29 cellular contexts compared by ENCODE assay signal in the genomic region with DNA sequence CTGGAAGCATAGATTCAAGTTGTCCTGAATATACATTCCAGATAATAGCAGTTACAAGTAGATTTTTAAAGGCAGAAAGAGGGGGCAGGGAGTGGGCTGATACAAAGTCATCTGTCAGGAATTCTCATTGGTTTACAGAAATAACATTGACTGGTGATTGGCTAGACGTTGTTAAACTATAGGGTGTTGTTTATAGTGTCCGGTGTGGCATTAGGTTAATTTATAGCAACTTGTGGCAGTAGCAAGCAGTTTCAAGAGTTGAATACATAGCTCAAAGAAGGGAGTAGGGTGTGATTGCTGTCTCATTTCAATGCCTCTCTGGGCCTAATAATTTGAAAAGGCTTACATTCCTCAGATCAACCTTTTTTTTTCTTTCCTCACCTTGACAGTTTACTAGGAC.
"Had no signal": no experiment of that assay in that cellular context is flagged by ENCODE, and none has a peak within 500 bp of the region (broad histone marks: within the 10 kb centered on the region; RNA-seq: fewer than 3 reads in every experiment).

No MANE protein-coding gene starts in this region.

- H3K4me3 Mint-ChIP-seq: naive thymus-derived CD8-positive, alpha-beta T cell; natural killer cell treated with Interleukin-12 subunit alpha and Interleukin-12 subunit beta and Interleukin-15 and Interleukin-18, amount 100 ng/mL, for 72 hours; nephron progenitor cell; neural progenitor cell; stimulated activated effector memory CD8-positive, alpha-beta T cell treated with anti-CD3 and anti-CD28 coated beads, Interleukin-12 subunit alpha, Interleukin-12 subunit beta, amount 100 ng/mL, for 72 hours; stimulated activated naive B cell treated with anti-CD40 and anti-IgM and Interleukin-4, amounts not matched to agents 10 μg/mL and 1 μg/mL and 100 μg/mL, for 72 hours; stimulated activated naive CD8-positive, alpha-beta T cell treated with anti-CD3 and anti-CD28 coated beads, Interleukin-15, Interleukin-2, amounts not matched to agents 100 ng/mL and 50 ng/mL, for 24 hours had no signal

- H3K27ac Mint-ChIP-seq: naive thymus-derived CD8-positive, alpha-beta T cell; natural killer cell treated with Interleukin-12 subunit alpha and Interleukin-12 subunit beta and Interleukin-15 and Interleukin-18, amount 100 ng/mL, for 72 hours; nephron progenitor cell; neural progenitor cell; progenitor cell of endocrine pancreas; stimulated activated effector memory CD8-positive, alpha-beta T cell treated with anti-CD3 and anti-CD28 coated beads, Interleukin-12 subunit alpha, Interleukin-12 subunit beta, amount 100 ng/mL, for 72 hours; stimulated activated naive B cell treated with anti-CD40 and anti-IgM and Interleukin-4, amounts not matched to agents 10 μg/mL and 1 μg/mL and 100 μg/mL, for 72 hours; stimulated activated naive CD8-positive, alpha-beta T cell treated with anti-CD3 and anti-CD28 coated beads, Interleukin-15, Interleukin-2, amounts not matched to agents 100 ng/mL and 50 ng/mL, for 24 hours had no signal

- ATAC-seq: naive thymus-derived CD8-positive, alpha-beta T cell; natural killer cell treated with Interleukin-12 subunit alpha and Interleukin-12 subunit beta and Interleukin-15 and Interleukin-18, amount 100 ng/mL, for 72 hours; psoas muscle; right cardiac atrium; right lobe of liver; stimulated activated effector memory CD8-positive, alpha-beta T cell treated with anti-CD3 and anti-CD28 coated beads, Interleukin-12 subunit alpha, Interleukin-12 subunit beta, amount 100 ng/mL, for 72 hours; stimulated activated naive B cell treated with anti-CD40 and anti-IgM and Interleukin-4, amounts not matched to agents 10 μg/mL and 1 μg/mL and 100 μg/mL, for 72 hours had no signal

- DNase-seq: naive thymus-derived CD8-positive, alpha-beta T cell; nephron progenitor cell; occipital lobe; ovary; posterior cingulate gyrus; psoas muscle; right cardiac atrium; right lobe of liver; sigmoid colon; small intestine; stimulated activated CD4-positive, alpha-beta T cell treated with anti-CD3 and anti-CD28 coated beads, Interleukin-15, amount 100 ng/mL, for 24 hours; stimulated activated CD4-positive, alpha-beta T cell treated with anti-CD3 and anti-CD28 coated beads, Interleukin-2, amount 100 ng/mL, for 24 hours; stimulated activated CD4-positive, alpha-beta T cell treated with anti-CD3 and anti-CD28 coated beads, Interleukin-2, amount 100 ng/mL, for 48 hours; stimulated activated CD4-positive, alpha-beta T cell treated with anti-CD3 and anti-CD28 coated beads, Interleukin-4, amount 100 ng/mL, for 24 hours; stimulated activated naive B cell treated with anti-CD40 and anti-IgM and Interleukin-4, amounts not matched to agents 10 μg/mL and 1 μg/mL and 100 μg/mL, for 72 hours; stimulated activated naive CD4-positive, alpha-beta T cell treated with Interleukin-2 at 50 U/mL for 16 hours; stomach; thyroid gland; trophoblast cell; upper lobe of left lung had no signal

- H2AFZ ChIP-seq: neural progenitor cell, parathyroid adenoma had no signal

- H3K4me1 ChIP-seq: neural progenitor cell, parathyroid adenoma, psoas muscle, right lobe of liver, sigmoid colon, thyroid gland, tibial nerve, upper lobe of left lung, vagina had no signal

- H3K4me1 Mint-ChIP-seq: naive thymus-derived CD8-positive, alpha-beta T cell; stimulated activated effector memory CD8-positive, alpha-beta T cell treated with anti-CD3 and anti-CD28 coated beads, Interleukin-12 subunit alpha, Interleukin-12 subunit beta, amount 100 ng/mL, for 72 hours; stimulated activated naive B cell treated with anti-CD40 and anti-IgM and Interleukin-4, amounts not matched to agents 10 μg/mL and 1 μg/mL and 100 μg/mL, for 72 hours had no signal

- H3K9me3 ChIP-seq: ovary, psoas muscle, right lobe of liver, sigmoid colon, thoracic aorta, thyroid gland, tibial nerve, upper lobe of left lung, vagina had no signal

- H3K27me3 ChIP-seq: neural progenitor cell, ovary, right lobe of liver, sigmoid colon, stomach, thyroid gland, tibial nerve, upper lobe of left lung, vagina had no signal

- H3K4me2 ChIP-seq: neural progenitor cell had no signal

- H3K79me2 ChIP-seq: parathyroid adenoma had no signal

- H3K36me3 ChIP-seq: neural progenitor cell, ovary, right lobe of liver, sigmoid colon, stomach, thoracic aorta, thyroid gland, tibial nerve, upper lobe of left lung, vagina had no signal

- H3K4me3 ChIP-seq: neural progenitor cell, ovary, psoas muscle, right lobe of liver, sigmoid colon, stomach, thoracic aorta, thyroid gland, tibial nerve, upper lobe of left lung, vagina had no signal

- H3K9ac ChIP-seq: neural progenitor cell, parathyroid adenoma had no signal

- H3K9me3 Mint-ChIP-seq: natural killer cell treated with Interleukin-12 subunit alpha and Interleukin-12 subunit beta and Interleukin-15 and Interleukin-18, amount 100 ng/mL, for 72 hours; neural progenitor cell; stimulated activated effector memory CD8-positive, alpha-beta T cell treated with anti-CD3 and anti-CD28 coated beads, Interleukin-12 subunit alpha, Interleukin-12 subunit beta, amount 100 ng/mL, for 72 hours had no signal

- H3K36me3 Mint-ChIP-seq: natural killer cell treated with Interleukin-12 subunit alpha and Interleukin-12 subunit beta and Interleukin-15 and Interleukin-18, amount 100 ng/mL, for 72 hours; neural progenitor cell; stimulated activated effector memory CD8-positive, alpha-beta T cell treated with anti-CD3 and anti-CD28 coated beads, Interleukin-12 subunit alpha, Interleukin-12 subunit beta, amount 100 ng/mL, for 72 hours; stimulated activated naive B cell treated with anti-CD40 and anti-IgM and Interleukin-4, amounts not matched to agents 10 μg/mL and 1 μg/mL and 100 μg/mL, for 72 hours had no signal

- H3K27ac ChIP-seq: neural progenitor cell, ovary, parathyroid adenoma, psoas muscle, right lobe of liver, sigmoid colon, stomach, thoracic aorta, thyroid gland, tibial nerve, upper lobe of left lung, vagina had no signal
